ENCODE assay signal across 15 cellular contexts in the genomic region with DNA sequence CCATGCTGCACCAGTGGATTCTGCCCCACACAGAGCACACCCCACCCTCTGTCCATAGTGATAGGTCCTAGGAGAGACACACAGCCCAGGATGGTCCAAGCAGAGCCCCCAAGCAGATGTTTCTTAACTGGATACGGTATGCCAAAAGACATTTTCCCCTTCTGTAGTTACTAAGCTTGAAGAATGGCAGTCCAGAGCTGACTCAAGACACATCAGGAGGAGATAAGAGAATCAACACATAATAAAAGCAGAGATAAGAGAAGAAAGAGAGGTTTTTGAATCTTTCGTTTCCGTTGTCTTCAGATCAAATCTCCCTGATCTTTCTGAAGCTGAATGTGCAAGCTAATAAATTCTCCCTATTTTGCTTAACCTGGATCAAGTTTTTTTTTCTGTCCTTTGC. TPM values are rescaled to one million over a fixed set of nuclear protein-coding genes. Genes with fewer than 3 reads are reported as not detected.
DNase-seq lines count a peak whose midpoint lies in the region; ATAC-seq and TF ChIP-seq lines count a peak whose summit lies in the region.
"Had no signal": no experiment of that assay in that cellular context is flagged by ENCODE, and none has a peak within 500 bp of the region (broad histone marks: within the 10 kb centered on the region; RNA-seq: fewer than 3 reads in every experiment).

No MANE protein-coding gene starts in this region.

- no peak overlapping the region for H2AK5ac ChIP-seq in mesenchymal stem cell (ENCODE audit: low read length, severe bottlenecking)

- no peak overlapping the region for H3K4ac ChIP-seq in mesenchymal stem cell (ENCODE audit: low read depth in 1 of 2, low read length in 2 of 2)

- peaks cover 15% of the 10 kb centered on the region for H3K27me3 Mint-ChIP-seq in activated CD4-positive, alpha-beta T cell treated with anti-CD3 and anti-CD28 coated beads, Interleukin-2, amount 10 ng/mL, durations not matched to agents 24 days and 14 days

- H3K36me3 ChIP-seq in mesenchymal stem cell (ENCODE audit: control insufficient read depth in 1 of 2, insufficient read depth in 2 of 2, low read depth in 1 of 2, low read length in 2 of 2) (no peaks in the 10 kb centered on the region), heart left ventricle (no peaks in the 10 kb centered on the region)
- H3K36me3 ChIP-seq: BLaER1 had no signal

- H4K91ac ChIP-seq in mesenchymal stem cell (ENCODE audit: low read length): no peak overlapping the region

- no peak overlapping the region for H3K23ac ChIP-seq in mesenchymal stem cell (ENCODE audit: low read length in 2 of 2)

- TF ChIP-seq POLR2A in heart left ventricle (IDR thresholded peaks at IDR 0.05): no peak

- H3K9me3 Mint-ChIP-seq in activated CD4-positive, alpha-beta T cell treated with anti-CD3 and anti-CD28 coated beads, Interleukin-2, amount 10 ng/mL, durations not matched to agents 24 days and 14 days: no peaks in the 10 kb centered on the region

- H2AFZ ChIP-seq in mesenchymal stem cell (ENCODE audit: low read depth, low read length): no peak overlapping the region

- intact Hi-C loops in activated CD4-positive, alpha-beta T cell treated with anti-CD3 and anti-CD28 coated beads, Interleukin-2, amount 10 ng/mL, durations not matched to agents 24 days and 14 days (cut with micrococcal nuclease): no loop called here
- intact Hi-C loops in heart left ventricle (cut with DNase I): no loop called here

- ATAC-seq in HG02642 (IDR thresholded peaks at IDR 0.05; ENCODE audit: poor library complexity, unreplicated experiment) (no peak), heart left ventricle (no peak)
- ATAC-seq: HepG2 had no signal

- H3K9ac ChIP-seq in mesenchymal stem cell (ENCODE audit: low read length): no peak overlapping the region
- H3K9ac ChIP-seq: BLaER1 had no signal

- peak overlapping the region; percentile 52 for H2BK15ac ChIP-seq in mesenchymal stem cell (ENCODE audit: low read depth, poor library complexity, severe bottlenecking)

- H3K27ac ChIP-seq in epithelial cell of prostate: peak overlapping the region; percentile 69
- no peak overlapping the region for H3K27ac ChIP-seq in mesenchymal stem cell (ENCODE audit: low read length, poor library complexity, severe bottlenecking)
- H3K27ac ChIP-seq in heart left ventricle: no peak overlapping the region
- H3K27ac ChIP-seq: BLaER1 had no signal

- no peak overlapping the region for H3K4me2 ChIP-seq in mesenchymal stem cell (ENCODE audit: low read length, poor library complexity, severe bottlenecking)

- H3K4me3 ChIP-seq in mesenchymal stem cell (ENCODE audit: insufficient read depth in 1 of 2, low read depth in 1 of 2, low read length in 2 of 2): no peak overlapping the region
- no peak overlapping the region for H3K4me3 ChIP-seq in heart left ventricle
- H3K4me3 ChIP-seq: BLaER1 had no signal

- no peaks in the 10 kb centered on the region for H3K36me3 Mint-ChIP-seq in activated CD4-positive, alpha-beta T cell treated with anti-CD3 and anti-CD28 coated beads, Interleukin-2, amount 10 ng/mL, durations not matched to agents 24 days and 14 days (ENCODE audit: low read depth)
- H3K36me3 Mint-ChIP-seq: CD8-positive, alpha-beta memory T cell had no signal

- H3K4me1 ChIP-seq in mesenchymal stem cell (ENCODE audit: control insufficient read depth, insufficient read depth, low read depth, low read length) (no peaks in the 10 kb centered on the region), heart left ventricle (peaks cover 0 to 6% (median 0%) of the 10 kb centered on the region in 12 donors)

- no peaks in the 10 kb centered on the region for H3K9me3 ChIP-seq in mesenchymal stem cell (ENCODE audit: control insufficient read depth, low read length)
- peaks cover 0 to 10% (median 0%) of the 10 kb centered on the region in 12 donors for H3K9me3 ChIP-seq in heart left ventricle
- H3K9me3 ChIP-seq: BLaER1 had no signal

- H3K4me1 Mint-ChIP-seq in activated CD4-positive, alpha-beta T cell treated with anti-CD3 and anti-CD28 coated beads, Interleukin-2, amount 10 ng/mL, durations not matched to agents 24 days and 14 days: no peaks in the 10 kb centered on the region
- H3K4me1 Mint-ChIP-seq: CD8-positive, alpha-beta memory T cell had no signal

- peaks cover 25% of the 10 kb centered on the region in 2 experiments for H3K27me3 ChIP-seq in mesenchymal stem cell (ENCODE audit: control insufficient read depth in 1 of 2, insufficient read depth in 1 of 2, low read length in 2 of 2)
- peaks cover 0 to 5% (median 0%) of the 10 kb centered on the region in 9 donors for H3K27me3 ChIP-seq in heart left ventricle
- H3K27me3 ChIP-seq: BLaER1 had no signal

- H2BK12ac ChIP-seq in mesenchymal stem cell (ENCODE audit: low read length in 2 of 2): no peak overlapping the region

- no peaks in the 10 kb centered on the region for H3K79me1 ChIP-seq in mesenchymal stem cell (replicated peaks; ENCODE audit: low read length, poor library complexity, severe bottlenecking)

- H4K8ac ChIP-seq in mesenchymal stem cell (ENCODE audit: low read length): no peak overlapping the region

- peak overlapping the region in 1 of 2 experiments; percentile 15 for H3K14ac ChIP-seq in mesenchymal stem cell (ENCODE audit: low read length in 2 of 2)

- DNase-seq in activated CD4-positive, alpha-beta T cell treated with anti-CD3 and anti-CD28 coated beads, Interleukin-2, amount 10 ng/mL, durations not matched to agents 24 days and 14 days: peak; percentile 26
- no peak for DNase-seq in activated CD4-positive, alpha-beta T cell treated with anti-CD3 and anti-CD28 coated beads, Interleukin-2, amount 50 U/mL, for 4 hours
- DNase-seq in epithelial cell of prostate (ENCODE audit: low read depth, low spot score): no peak
- DNase-seq in mesenchymal stem cell: no peak
- no peak for DNase-seq in NCI-H1417 treated with DMSO at 0.1 percent for 48 hours (lab: John Stamatoyannopoulos, UW)
- DNase-seq in heart left ventricle: no peak
- DNase-seq: 8988T; AML-193; CD8-positive, alpha-beta memory T cell; HCEC 1CT; HFFc6 had no signal

- no peak overlapping the region for H2BK5ac ChIP-seq in mesenchymal stem cell (ENCODE audit: low read depth, low read length, poor library complexity, severe bottlenecking)

- no peak for TF ChIP-seq CTCF in heart left ventricle (IDR thresholded peaks at IDR 0.05)

- no peak overlapping the region for H2BK120ac ChIP-seq in mesenchymal stem cell (ENCODE audit: low read depth, low read length)

- H3K4me3 Mint-ChIP-seq in activated CD4-positive, alpha-beta T cell treated with anti-CD3 and anti-CD28 coated beads, Interleukin-2, amount 10 ng/mL, durations not matched to agents 24 days and 14 days: no peak overlapping the region
- H3K4me3 Mint-ChIP-seq: CD8-positive, alpha-beta memory T cell; HFFc6 had no signal

- H3K27ac Mint-ChIP-seq in activated CD4-positive, alpha-beta T cell treated with anti-CD3 and anti-CD28 coated beads, Interleukin-2, amount 10 ng/mL, durations not matched to agents 24 days and 14 days: no peak overlapping the region
- H3K27ac Mint-ChIP-seq: CD8-positive, alpha-beta memory T cell; HFFc6 had no signal

- 0% methylated on average over 1 of the region's 3 CpGs for WGBS in mesenchymal stem cell
- WGBS in heart left ventricle, 4 donors: 45 to 63% (median 55%) methylated on average over 3 of the region's 3 CpGs

- no peak overlapping the region for H3K18ac ChIP-seq in mesenchymal stem cell (ENCODE audit: low read depth in 1 of 2, low read length in 2 of 2)

RNA-seq across cellular contexts. Expression of a gene that starts 21.8 kb away (rescaled TPM):
- not detected in 2 replicates for total RNA-seq in activated CD4-positive, alpha-beta T cell treated with anti-CD3 and anti-CD28 coated beads, Interleukin-2, amount 10 ng/mL, durations not matched to agents 24 days and 14 days
- polyA plus RNA-seq in mesenchymal stem cell (2013, experiment 1 of 2): not detected
- not detected for polyA plus RNA-seq in mesenchymal stem cell (2013, experiment 2 of 2)
- total RNA-seq in heart left ventricle: 1,000 to 10,000 TPM in 5 of 9 donors, 100 to 1,000 TPM in 4; 700 to 1,692 (median 1,156) TPM
- polyA plus RNA-seq in heart left ventricle: 100 to 1,000 TPM; 444 to 563 TPM
- total RNA-seq: CD8-positive, alpha-beta memory T cell; H4; HepG2; HFFc6 had no signal
- polyA plus RNA-seq: CD8-positive, alpha-beta memory T cell; HepG2 had no signal

RNA-seq across cellular contexts. Expression of a gene that starts 50.6 kb away (rescaled TPM):
- not detected in 2 replicates for total RNA-seq in activated CD4-positive, alpha-beta T cell treated with anti-CD3 and anti-CD28 coated beads, Interleukin-2, amount 10 ng/mL, durations not matched to agents 24 days and 14 days
- 0.01 TPM for polyA plus RNA-seq in mesenchymal stem cell (2013, experiment 1 of 2)
- polyA plus RNA-seq in mesenchymal stem cell (2013, experiment 2 of 2): 0.01 TPM
- total RNA-seq in heart left ventricle: not detected
- polyA plus RNA-seq in heart left ventricle: not detected
- total RNA-seq: CD8-positive, alpha-beta memory T cell; H4; HepG2; HFFc6 had no signal
- polyA plus RNA-seq: CD8-positive, alpha-beta memory T cell; HepG2 had no signal

Comparison
In these comparisons a context has a peak if more than half of its experiments do, and no peak if none do; other contexts are left out.
1. RNA of a gene that starts 21.8 kb away (total RNA-seq): 700 to 1,692 TPM in heart left ventricle; not detected in activated CD4-positive, alpha-beta T cell treated with anti-CD3 and anti-CD28 coated beads, Interleukin-2, amount 10 ng/mL, durations not matched to agents 24 days and 14 days; every median in the first group is over 100 times any median in the second.